In genomic region chr21:41761211-41762181, GRCh38 we compare ENCODE assay signal across 9 cellular contexts. TPM values are rescaled to one million over a fixed set of nuclear protein-coding genes. Genes with fewer than 3 reads are reported as not detected.
DNase-seq lines count a peak whose midpoint lies in the region; ATAC-seq and TF ChIP-seq lines count a peak whose summit lies in the region.
"Had no signal": no experiment of that assay in that cellular context is flagged by ENCODE, and none has a peak within 500 bp of the region (broad histone marks: within the 10 kb centered on the region; RNA-seq: fewer than 3 reads in every experiment).

No MANE protein-coding gene starts in this region.

- no peaks in the 10 kb centered on the region for H3K9me3 ChIP-seq in thyroid gland
- no peaks in the 10 kb centered on the region for H3K9me3 ChIP-seq in effector memory CD4-positive, alpha-beta T cell (ENCODE audit: control insufficient read depth, low read length)

- intact Hi-C loops in thyroid gland (cut with DNase I): no loop called here

- H3K4me1 ChIP-seq in thyroid gland: peaks cover 41 to 54% of the 10 kb centered on the region in 2 donors
- no peaks in the 10 kb centered on the region for H3K4me1 ChIP-seq in effector memory CD4-positive, alpha-beta T cell (ENCODE audit: control insufficient read depth, insufficient read depth, low read length, poor library complexity, severe bottlenecking)

- peak; percentile 6 for DNase-seq in NCI-H146 (lab: John Stamatoyannopoulos, UW)
- DNase-seq in NCI-H146 treated with DMSO at 0.1 percent for 48 hours (lab: John Stamatoyannopoulos, UW; ENCODE audit: unreplicated experiment): no peak
- DNase-seq in astrocyte of the spinal cord (ENCODE audit: low read depth, low spot score): peak; percentile 13
- no peak for DNase-seq in kidney epithelial cell (ENCODE audit: low read depth)
- peak; percentile 66 for DNase-seq in thyroid gland
- DNase-seq in effector memory CD4-positive, alpha-beta T cell: no peak
- no peak for DNase-seq in GDM1 (lab: John Stamatoyannopoulos, UW)
- DNase-seq: activated naive CD4-positive, alpha-beta T cell treated with anti-CD3 and anti-CD28 coated beads, Interleukin-2, amount 50 U/mL, for 16 hours had no signal

- H3K4me3 ChIP-seq in astrocyte of the spinal cord (ENCODE audit: low read depth, low read length) (no peak overlapping the region), kidney epithelial cell (ENCODE audit: low read depth, low read length) (peak overlapping the region; percentile 20), thyroid gland (replicated peaks in 1 of 3) (peak overlapping the region in 1 of 3 donors; percentile 10)
- H3K4me3 ChIP-seq in effector memory CD4-positive, alpha-beta T cell (ENCODE audit: insufficient read depth, low read depth, low read length, poor library complexity, severe bottlenecking): no peak overlapping the region

- H3K27me3 ChIP-seq in kidney epithelial cell (ENCODE audit: control insufficient read depth, insufficient read depth, low read length) (no peaks in the 10 kb centered on the region), thyroid gland (no peaks in the 10 kb centered on the region)
- H3K27me3 ChIP-seq in effector memory CD4-positive, alpha-beta T cell (replicated peaks; ENCODE audit: control insufficient read depth, insufficient read depth, low read length, poor library complexity, severe bottlenecking): peaks cover 36% of the 10 kb centered on the region

- in situ Hi-C loops in astrocyte of the spinal cord (cut with HindIII; ENCODE audit: low sequenced_read_pairs): no loop called here

- peak overlapping the region; percentile 65 to 85 (median 69) for H3K27ac ChIP-seq in thyroid gland
- H3K27ac ChIP-seq in effector memory CD4-positive, alpha-beta T cell (ENCODE audit: insufficient read depth, low read length, poor library complexity, severe bottlenecking): no peak overlapping the region

- WGBS in thyroid gland, 2 donors: 5 to 12% methylated on average over 31 of the region's 31 CpGs

- ATAC-seq in GM19351 (IDR thresholded peaks at IDR 0.05; ENCODE audit: unreplicated experiment): no peak

- no peak for TF ChIP-seq CTCF in astrocyte of the spinal cord (IDR thresholded peaks at IDR 0.05; ENCODE audit: low read depth, low read length)
- TF ChIP-seq CTCF in kidney epithelial cell (IDR thresholded peaks at IDR 0.05; ENCODE audit: insufficient read depth, low read length, poor library complexity, severe bottlenecking): no peak
- no peak for TF ChIP-seq CTCF in thyroid gland (IDR thresholded peaks at IDR 0.05)

- TF ChIP-seq POLR2A in thyroid gland (IDR thresholded peaks at IDR 0.05): peak in 1 of 2 donors; percentile 34

- H3K36me3 ChIP-seq in kidney epithelial cell (ENCODE audit: control insufficient read depth, insufficient read depth, low read length) (peaks cover 6% of the 10 kb centered on the region), thyroid gland (no peaks in the 10 kb centered on the region)
- no peaks in the 10 kb centered on the region for H3K36me3 ChIP-seq in effector memory CD4-positive, alpha-beta T cell (ENCODE audit: control insufficient read depth, insufficient read depth, low read length)

RNA-seq across cellular contexts. Expression of gene RIPK4, which starts 5.4 kb away (rescaled TPM):
- total RNA-seq in kidney epithelial cell (17.6 and 20.5 TPM in 2 replicates), thyroid gland (10 to 100 TPM; 15.3 to 24.7 (median 22.6) TPM)

Comparison
In these comparisons a context has a peak if more than half of its experiments do, and no peak if none do; other contexts are left out.
1. DNase-seq: peak in NCI-H146 (single experiment), astrocyte of the spinal cord (single experiment) and thyroid gland (2 of 2); none in NCI-H146 treated with DMSO at 0.1 percent for 48 hours (single experiment), kidney epithelial cell (single experiment), effector memory CD4-positive, alpha-beta T cell (0 of 3) and GDM1 (single experiment).